ENCODE assay signal across 23 cellular contexts in the genomic region with DNA sequence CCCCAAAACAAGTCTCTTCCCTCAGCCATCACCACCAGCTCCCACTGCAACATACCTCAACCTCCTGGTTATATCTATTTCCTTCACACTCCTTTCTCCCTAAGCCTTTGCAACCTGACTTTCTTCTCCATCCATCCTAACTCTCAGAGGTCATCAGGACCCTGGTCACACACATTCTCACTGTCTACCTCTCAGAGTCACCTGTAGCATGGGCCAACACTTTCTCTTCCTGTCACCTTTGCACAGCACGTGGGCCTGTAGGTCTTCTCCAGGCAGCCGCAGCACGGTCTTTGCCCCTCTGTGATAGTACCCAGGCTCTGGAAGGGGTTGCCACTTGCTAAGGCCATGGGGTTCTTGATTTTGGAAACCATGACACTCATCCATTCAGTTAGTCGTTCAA.
"Had no signal": no experiment of that assay in that cellular context is flagged by ENCODE, and none has a peak within 500 bp of the region (broad histone marks: within the 10 kb centered on the region; RNA-seq: fewer than 3 reads in every experiment).

No MANE protein-coding gene starts in this region.

- ATAC-seq: heart right ventricle; left lobe of liver; lower lobe of right lung; naive thymus-derived CD8-positive, alpha-beta T cell; psoas muscle; right cardiac atrium had no signal

- H3K4me3 ChIP-seq: heart right ventricle, lower lobe of right lung, ovary, psoas muscle, thyroid gland had no signal

- H3K4me1 ChIP-seq: lower lobe of right lung, psoas muscle, thyroid gland had no signal

- H3K27ac ChIP-seq: epithelial cell of prostate, heart right ventricle, lower lobe of right lung, neutrophil, ovary, psoas muscle, thyroid gland had no signal

- H3K36me3 Mint-ChIP-seq: activated naive CD8-positive, alpha-beta T cell treated with anti-CD3 and anti-CD28 coated beads, Interleukin-2, amount 10 ng/mL, durations not matched to agents 7 days and 5 days had no signal

- H3K27ac Mint-ChIP-seq: activated naive CD8-positive, alpha-beta T cell treated with anti-CD3 and anti-CD28 coated beads, Interleukin-2, amount 10 ng/mL, durations not matched to agents 7 days and 5 days; naive thymus-derived CD8-positive, alpha-beta T cell; stimulated activated naive CD8-positive, alpha-beta T cell treated with anti-CD3 and anti-CD28 coated beads, Interleukin-15, Interleukin-2, amounts not matched to agents 100 ng/mL and 50 ng/mL, for 24 hours had no signal

- H3K4me3 Mint-ChIP-seq: activated naive CD8-positive, alpha-beta T cell treated with anti-CD3 and anti-CD28 coated beads, Interleukin-2, amount 10 ng/mL, durations not matched to agents 7 days and 5 days; naive thymus-derived CD8-positive, alpha-beta T cell; stimulated activated naive CD8-positive, alpha-beta T cell treated with anti-CD3 and anti-CD28 coated beads, Interleukin-15, Interleukin-2, amounts not matched to agents 100 ng/mL and 50 ng/mL, for 24 hours had no signal

- H3K36me3 ChIP-seq: heart right ventricle, lower lobe of right lung, neutrophil, ovary, thyroid gland had no signal

- H3K4me1 Mint-ChIP-seq: activated naive CD8-positive, alpha-beta T cell treated with anti-CD3 and anti-CD28 coated beads, Interleukin-2, amount 10 ng/mL, durations not matched to agents 7 days and 5 days had no signal

- DNase-seq: activated CD4-positive, CD25-positive, alpha-beta regulatory T cell treated with anti-CD3 and anti-CD28 coated beads, Interleukin-2, amount 50 U/mL, for 72 hours; activated naive CD4-positive, alpha-beta T cell treated with Interleukin-2 at 50 U/mL for 16 hours; activated naive CD8-positive, alpha-beta T cell treated with anti-CD3 and anti-CD28 coated beads, Interleukin-2, amount 10 ng/mL, durations not matched to agents 7 days and 5 days; activated T-cell treated with anti-CD3 and anti-CD28 coated beads, Interleukin-2, amount 50 U/mL, for 48 hours; amniotic stem cell; cerebellar nuclear complex; cortex of kidney; heart right ventricle; kidney; lower lobe of right lung; naive thymus-derived CD8-positive, alpha-beta T cell; ovary; psoas muscle; right cardiac atrium; stimulated activated CD4-positive, alpha-beta T cell treated with anti-CD3 and anti-CD28 coated beads, Interleukin-12 subunit alpha, Interleukin-12 subunit beta, amount 100 ng/mL, for 4 hours; stimulated activated CD4-positive, alpha-beta T cell treated with anti-CD3 and anti-CD28 coated beads, Interleukin-4, amount 100 ng/mL, for 4 hours; substantia nigra; SW 1271; thyroid gland had no signal

- H3K27me3 ChIP-seq: neutrophil, ovary, thyroid gland had no signal

- H3K9me3 ChIP-seq: lower lobe of right lung, neutrophil, ovary, thyroid gland had no signal

- H3K27me3 Mint-ChIP-seq: activated naive CD8-positive, alpha-beta T cell treated with anti-CD3 and anti-CD28 coated beads, Interleukin-2, amount 10 ng/mL, durations not matched to agents 7 days and 5 days; stimulated activated naive CD8-positive, alpha-beta T cell treated with anti-CD3 and anti-CD28 coated beads, Interleukin-15, Interleukin-2, amounts not matched to agents 100 ng/mL and 50 ng/mL, for 24 hours had no signal
